Comparison of ENCODE assay signal across 1 cellular context in the genomic region with DNA sequence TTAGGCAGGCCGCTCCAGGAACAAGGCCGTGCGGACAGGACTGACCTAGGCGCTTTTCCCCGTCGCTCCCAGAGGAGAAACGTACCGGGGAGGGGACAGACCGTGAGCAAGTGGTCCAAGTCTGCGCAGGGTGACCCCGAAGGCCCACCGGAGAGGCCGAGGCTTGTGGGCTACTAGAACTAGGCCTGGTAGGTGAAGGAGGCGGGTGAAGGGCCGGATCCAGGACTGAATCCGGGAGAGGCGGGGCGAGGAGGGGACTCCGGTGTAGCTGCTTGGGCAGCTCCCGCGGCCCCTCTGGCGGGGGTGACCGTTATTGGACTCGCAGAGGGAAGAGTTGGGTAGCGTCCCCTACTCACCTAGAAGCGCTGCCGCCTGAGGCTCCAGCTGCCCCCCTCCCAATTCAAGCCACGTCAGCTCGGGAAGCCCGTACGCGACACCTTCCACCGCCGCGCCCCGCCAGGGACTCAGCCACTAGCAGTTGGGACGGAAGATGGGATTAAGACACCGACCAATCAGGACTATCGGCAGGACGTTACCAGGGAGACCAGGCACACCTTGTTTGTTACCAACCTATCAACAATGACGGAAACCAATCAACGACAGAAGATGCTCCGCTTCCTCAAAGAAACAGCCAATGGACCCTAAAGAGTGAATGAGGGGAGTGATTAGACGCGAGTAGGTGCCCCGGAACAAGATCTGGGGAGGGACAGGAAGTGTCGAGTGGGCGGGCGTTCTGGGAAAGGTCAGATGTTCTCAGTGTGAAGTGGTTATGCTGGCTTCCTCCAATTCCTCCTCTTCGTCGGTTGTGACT.
TF ChIP-seq lines count a peak whose summit lies in the region.

GOLGB1 (minus strand) TSS at position 466 of the 811 bp plus-strand sequence. CDS start 18,770 bp downstream, outside the sequence.

TF ChIP-seq in HepG2, 621 proteins besides CTCF, POLR2A, EP300 and RAD21 (continued from another document):
- TF ChIP-seq ZBTB25 (CRISPR knock-in tag; IDR thresholded peaks at IDR 0.05), result peak; percentile 42; the same call in 1 of the 2 replicates
- TF ChIP-seq TCF7L2 (IDR thresholded peaks at IDR 0.05; ENCODE audit: low read depth, low read length), result no peak
- no peak for TF ChIP-seq ZNF660 (CRISPR knock-in tag; IDR thresholded peaks at IDR 0.05; ENCODE audit: borderline replicate concordance, low read depth)
- TF ChIP-seq TBP (CRISPR knock-in tag; IDR thresholded peaks at IDR 0.05), result no peak
- 0 out of 2 replicates have a peak, but pooled peaks have one; percentile 45 for TF ChIP-seq ZNF879 (CRISPR knock-in tag; IDR thresholded peaks at IDR 0.05)
TF ChIP-seq in HepG2: peak in this region for 283.
